ENCODE assay signal across 19 cellular contexts in the genomic region with DNA sequence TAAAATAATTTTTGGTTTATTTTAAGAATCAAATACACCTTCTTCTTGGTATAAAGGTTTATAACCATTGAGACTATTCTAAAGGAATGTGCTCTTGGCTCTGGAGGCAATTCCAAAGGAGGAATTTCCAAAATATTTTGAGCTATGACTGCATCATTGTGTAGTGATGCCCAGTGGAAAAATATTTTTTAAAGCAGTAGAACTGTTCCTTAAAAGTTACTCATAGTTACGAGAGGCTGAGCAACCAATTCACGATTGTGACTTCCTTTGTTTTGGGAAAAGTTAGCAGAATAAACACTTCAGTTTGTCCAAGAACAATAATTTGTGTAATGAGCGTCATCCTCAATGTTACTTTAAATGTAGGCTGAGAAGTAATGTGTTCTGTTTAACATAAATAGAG.
DNase-seq lines count a peak whose midpoint lies in the region; ATAC-seq, FAIRE-seq and TF ChIP-seq lines count a peak whose summit lies in the region.
"Had no signal": no experiment of that assay in that cellular context is flagged by ENCODE, and none has a peak within 500 bp of the region (broad histone marks: within the 10 kb centered on the region; RNA-seq: fewer than 3 reads in every experiment).

No MANE protein-coding gene starts in this region.

- DNase-seq in A172 (ENCODE audit: low spot score) (peak; percentile 68), HCEC 1CT (peak; percentile 5), choroid plexus epithelial cell (ENCODE audit: low read depth) (peak; percentile 34), left lung (no peak), GM12891 (ENCODE audit: insufficient read length, low spot score) (no peak), DMS153 (lab: John Stamatoyannopoulos, UW) (no peak), caudate nucleus (lab: John Stamatoyannopoulos, UW) (no peak)
- DNase-seq: activated CD8-positive, alpha-beta T cell treated with anti-CD3 and anti-CD28 coated beads for 36 hours; anterior cingulate cortex; effector memory CD8-positive, alpha-beta T cell; H9; NCI-H1436; NCI-H345; SJCRH30; stimulated activated CD4-positive, alpha-beta T cell treated with anti-CD3 and anti-CD28 coated beads, Interleukin-4, amount 100 ng/mL, for 1 hour; upper lobe of left lung had no signal

- H3K4me1 ChIP-seq in left lung = peaks cover 0 to 6% of the 10 kb centered on the region in 2 donors
- H3K4me1 ChIP-seq: SJCRH30, upper lobe of left lung had no signal

- no peaks in the 10 kb centered on the region for H3K36me3 ChIP-seq in left lung
- H3K36me3 ChIP-seq: SJCRH30, upper lobe of left lung had no signal

- no peak for TF ChIP-seq CTCF in choroid plexus epithelial cell (conservative IDR thresholded peaks at IDR 0.05; ENCODE audit: low read depth, low read length)
- TF ChIP-seq CTCF in left lung (IDR thresholded peaks at IDR 0.05) = no peak

- TF ChIP-seq POLR2A in GM12891 (IDR thresholded peaks at IDR 0.05; ENCODE audit: low read depth, low read length) = no peak

- no peak overlapping the region for H3K27ac ChIP-seq in left lung
- H3K27ac ChIP-seq in caudate nucleus (ENCODE audit: low read depth, low read length) = no peak overlapping the region
- H3K27ac ChIP-seq: KMS-11, SJCRH30, upper lobe of left lung had no signal

- ATAC-seq in left lung (peak; percentile 18), HG02798 (IDR thresholded peaks at IDR 0.05; ENCODE audit: poor library complexity, unreplicated experiment) (no peak)
- ATAC-seq: activated CD8-positive, alpha-beta T cell treated with anti-CD3 and anti-CD28 coated beads for 36 hours; activated T-helper 17 cell treated with anti-CD3 and anti-CD28 coated beads, Interleukin-2, amount 50 U/mL, for 72 hours; effector memory CD8-positive, alpha-beta T cell had no signal

- no peak overlapping the region for H3K4me3 ChIP-seq in choroid plexus epithelial cell (ENCODE audit: low read depth, low read length)
- no peak overlapping the region for H3K4me3 ChIP-seq in left lung
- H3K4me3 ChIP-seq: SJCRH30, upper lobe of left lung had no signal

- H3K9me3 ChIP-seq in left lung = no peaks in the 10 kb centered on the region
- H3K9me3 ChIP-seq: SJCRH30, upper lobe of left lung had no signal

- no peaks in the 10 kb centered on the region for H3K27me3 ChIP-seq in left lung
- H3K27me3 ChIP-seq: SJCRH30, upper lobe of left lung had no signal

- no peak for FAIRE-seq in GM12891 (lab: Jason Lieb, UNC)

- intact Hi-C loops in left lung (cut with DNase I) = no loop called here

TF ChIP-seq in GM12891, 5 proteins besides CTCF, POLR2A, EP300 and RAD21:
- TF ChIP-seq POLR2AphosphoS5 (IDR thresholded peaks at IDR 0.05; ENCODE audit: low read depth, low read length) (no peak), PAX5 (IDR thresholded peaks at IDR 0.05; ENCODE audit: insufficient read depth, low read length, severe bottlenecking) (no peak), POU2F2 (IDR thresholded peaks at IDR 0.05; ENCODE audit: low read depth, low read length) (no peak), SPI1 (IDR thresholded peaks at IDR 0.05; ENCODE audit: low read depth, low read length) (no peak), TAF1 (IDR thresholded peaks at IDR 0.05; ENCODE audit: low read depth, low read length) (no peak)

Comparison
In these comparisons a context has a peak if more than half of its experiments do, and no peak if none do; other contexts are left out.
1. DNase-seq: peak in A172 (single experiment), HCEC 1CT (single experiment) and choroid plexus epithelial cell (single experiment); none in left lung (0 of 2), GM12891 (single experiment), DMS153 (single experiment) and caudate nucleus (0 of 61).